ENCODE assay signal across 7 cellular contexts in the genomic region with DNA sequence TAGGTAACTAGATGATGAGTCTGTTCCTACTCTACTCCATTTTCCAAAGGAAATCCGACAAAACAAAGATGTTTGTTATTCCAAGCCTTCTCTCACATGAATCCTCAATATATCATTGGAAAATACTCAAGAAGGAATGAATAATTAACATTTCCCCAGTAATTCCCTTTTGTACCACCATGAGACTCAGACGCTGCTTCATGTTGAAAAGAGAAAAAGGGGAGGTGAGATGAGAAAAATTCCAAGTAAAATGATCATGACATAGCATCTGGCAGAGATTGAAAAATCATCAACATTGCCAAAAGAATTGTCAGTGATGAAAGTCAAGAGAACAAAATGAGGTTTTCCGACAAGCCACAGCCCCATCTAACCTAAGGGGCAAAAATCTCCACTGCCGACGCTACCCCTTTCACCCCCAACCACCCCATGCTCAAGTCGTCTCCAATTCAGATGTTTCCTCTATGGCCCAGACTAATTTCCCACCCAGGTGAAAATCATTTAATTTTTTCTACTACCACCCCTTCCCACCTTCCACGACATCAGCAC.
A peak's percentile ranks its signal among the peaks of the same experiment; 100 is the strongest.
DNase-seq lines count a peak whose midpoint lies in the region; ATAC-seq, FAIRE-seq and TF ChIP-seq lines count a peak whose summit lies in the region.

No MANE protein-coding gene starts in this region.

- H3K4me3 ChIP-seq in NT2/D1 (ENCODE audit: insufficient read length, low read depth), result peak overlapping the region; percentile 92
- H3K4me3 ChIP-seq in muscle layer of colon (ENCODE audit: low read depth in 1 of 2, low read length in 2 of 2), result peak overlapping the region; percentile 76 to 88

- no peak for FAIRE-seq in HTR-8/SVneo (lab: Jason Lieb, UNC)

- peak overlapping the region; percentile 97 for H3K9ac ChIP-seq in NT2/D1 (ENCODE audit: insufficient read length, low read depth)
- H3K9ac ChIP-seq in muscle layer of colon (ENCODE audit: low read length), result peak overlapping the region; percentile 62

- peaks cover 54% of the 10 kb centered on the region for H3K4me1 Mint-ChIP-seq in dendritic cell treated with granulocyte-macrophage colony-stimulating factor and Interleukin-4, amounts not matched to agents 40 ng/mL and 50 ng/mL, for 4 days (ENCODE audit: low read depth)

- intact Hi-C loops in dendritic cell treated with granulocyte-macrophage colony-stimulating factor and Interleukin-4, amounts not matched to agents 40 ng/mL and 50 ng/mL, for 4 days (cut with micrococcal nuclease), result loop anchor here (5.0 kb wide), 1 partner anchor 33 kb away; no protein-coding TSS in a partner anchor

- H3K36me3 Mint-ChIP-seq in dendritic cell treated with granulocyte-macrophage colony-stimulating factor and Interleukin-4, amounts not matched to agents 40 ng/mL and 50 ng/mL, for 4 days (ENCODE audit: low read depth), result peaks cover 28% of the 10 kb centered on the region

- peak overlapping the region; percentile 92 for H3K4me3 Mint-ChIP-seq in dendritic cell treated with granulocyte-macrophage colony-stimulating factor and Interleukin-4, amounts not matched to agents 40 ng/mL and 50 ng/mL, for 4 days

- H3K9me3 ChIP-seq in NT2/D1 (ENCODE audit: insufficient read depth, low read length) (no peaks in the 10 kb centered on the region), muscle layer of colon (ENCODE audit: low read length) (no peaks in the 10 kb centered on the region)

- H3K27me3 ChIP-seq in NT2/D1 (ENCODE audit: insufficient read depth, insufficient read length), result no peaks in the 10 kb centered on the region
- H3K27me3 ChIP-seq in muscle layer of colon (ENCODE audit: control insufficient read depth in 1 of 2, insufficient read depth in 2 of 2, low read length in 2 of 2), result no peaks in the 10 kb centered on the region

- H3K9me3 Mint-ChIP-seq in dendritic cell treated with granulocyte-macrophage colony-stimulating factor and Interleukin-4, amounts not matched to agents 40 ng/mL and 50 ng/mL, for 4 days, result no peaks in the 10 kb centered on the region

- TF ChIP-seq CTCF in GM10266 (IDR thresholded peaks at IDR 0.05; ENCODE audit: control insufficient read depth, insufficient read depth, low read depth, missing control alignments), result no peak

- H3K27me3 Mint-ChIP-seq in dendritic cell treated with granulocyte-macrophage colony-stimulating factor and Interleukin-4, amounts not matched to agents 40 ng/mL and 50 ng/mL, for 4 days, result no peaks in the 10 kb centered on the region

- peak overlapping the region; percentile 95 for H3K27ac ChIP-seq in muscle layer of colon (ENCODE audit: low read depth, low read length)

- DNase-seq in GM10266 (ENCODE audit: extremely low spot score) (peak; percentile 16), NT2/D1 (ENCODE audit: low read depth, low spot score) (no peak), HTR-8/SVneo (ENCODE audit: insufficient read length, low spot score) (no peak)

- H3K27ac Mint-ChIP-seq in dendritic cell treated with granulocyte-macrophage colony-stimulating factor and Interleukin-4, amounts not matched to agents 40 ng/mL and 50 ng/mL, for 4 days, result peak overlapping the region; percentile 94

- ATAC-seq in GM21423 (IDR thresholded peaks at IDR 0.05; ENCODE audit: unreplicated experiment) (no peak), HG02840 (IDR thresholded peaks at IDR 0.05; ENCODE audit: low FRiP score, unreplicated experiment) (no peak)

- H3K4me1 ChIP-seq in NT2/D1 (ENCODE audit: insufficient read depth, insufficient read length) (no peaks in the 10 kb centered on the region), muscle layer of colon (ENCODE audit: insufficient read depth, low read length) (peaks cover 21% of the 10 kb centered on the region)

- H3K36me3 ChIP-seq in NT2/D1 (ENCODE audit: insufficient read depth, insufficient read length, low read length) (peaks cover under 1% of the 10 kb centered on the region), muscle layer of colon (ENCODE audit: insufficient read depth, low read length) (no peaks in the 10 kb centered on the region)
